ENCODE assay signal across 19 cellular contexts in the genomic region with DNA sequence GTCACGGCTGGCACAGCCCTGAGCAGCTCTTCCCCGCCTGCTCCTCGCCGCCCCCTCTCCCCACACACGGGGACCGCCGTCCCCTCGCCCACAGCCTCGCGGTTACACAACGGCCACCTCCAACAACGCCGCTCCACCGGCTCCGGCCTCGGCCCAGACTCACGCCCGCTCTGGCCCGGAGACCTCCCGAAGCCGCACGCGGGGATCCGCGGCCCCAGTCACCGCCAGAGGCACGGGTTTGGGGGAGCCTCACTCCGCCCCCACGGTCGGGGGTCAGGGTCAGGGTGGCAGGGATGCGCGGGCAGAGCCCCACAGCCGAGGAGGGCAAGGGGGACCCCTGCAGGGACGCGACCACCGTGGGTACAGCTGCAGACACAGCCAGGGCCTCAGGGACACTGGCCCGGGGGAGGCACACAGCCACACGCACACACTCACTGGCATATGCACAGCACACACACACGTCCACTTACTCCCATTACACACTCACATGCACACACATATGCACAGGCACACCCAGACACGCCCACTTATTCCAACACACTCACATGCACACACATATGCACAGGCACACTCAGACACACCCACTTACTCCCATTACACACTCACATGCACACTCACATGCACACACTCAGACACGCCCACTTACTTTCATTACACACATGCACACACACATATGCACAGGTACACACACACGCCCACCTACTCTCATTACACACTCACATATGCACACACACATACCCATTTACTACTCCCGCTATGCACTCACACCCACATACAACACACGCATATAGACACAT. TPM values are rescaled to one million over a fixed set of nuclear protein-coding genes. Genes with fewer than 3 reads are reported as not detected.
A peak's percentile ranks its signal among the peaks of the same experiment; 100 is the strongest.
DNase-seq lines count a peak whose midpoint lies in the region; ATAC-seq, FAIRE-seq and TF ChIP-seq lines count a peak whose summit lies in the region.
"Had no signal": no experiment of that assay in that cellular context is flagged by ENCODE, and none has a peak within 500 bp of the region (broad histone marks: within the 10 kb centered on the region; RNA-seq: fewer than 3 reads in every experiment).

No MANE protein-coding gene starts in this region.

- FAIRE-seq in bronchial epithelial cell (lab: Jason Lieb, UNC), result peak; percentile 47

- no peaks in the 10 kb centered on the region for H3K36me3 Mint-ChIP-seq in MCF 10A (ENCODE audit: insufficient read depth, unreplicated experiment)
- H3K36me3 Mint-ChIP-seq in CD4-positive, alpha-beta T cell (ENCODE audit: low read depth), result no peaks in the 10 kb centered on the region
- peaks cover 0 to 17% of the 10 kb centered on the region in 2 donors for H3K36me3 Mint-ChIP-seq in activated naive CD4-positive, alpha-beta T cell treated with anti-CD3 and anti-CD28 coated beads, Interleukin-2, amount 50 U/mL, for 72 hours

- H3K36me3 ChIP-seq in breast epithelium, result no peaks in the 10 kb centered on the region
- no peaks in the 10 kb centered on the region for H3K36me3 ChIP-seq in bronchial epithelial cell (ENCODE audit: control insufficient read depth, insufficient read depth, low read length)
- no peaks in the 10 kb centered on the region for H3K36me3 ChIP-seq in testis (ENCODE audit: low read depth, missing control alignments)
- no peaks in the 10 kb centered on the region for H3K36me3 ChIP-seq in tibial artery
- H3K36me3 ChIP-seq: heart right ventricle, thoracic aorta had no signal

- no peak overlapping the region for H3K27ac Mint-ChIP-seq in MCF 10A (ENCODE audit: low read depth, unreplicated experiment)
- no peak overlapping the region for H3K27ac Mint-ChIP-seq in CD4-positive, alpha-beta T cell
- no peak overlapping the region for H3K27ac Mint-ChIP-seq in activated naive CD4-positive, alpha-beta T cell treated with anti-CD3 and anti-CD28 coated beads, Interleukin-2, amount 50 U/mL, for 72 hours
- H3K27ac Mint-ChIP-seq: activated T-helper 2 cell treated with anti-CD3 and anti-CD28 coated beads, Interferon-gamma antibody, Interleukin-2, Interleukin-4, amounts not matched to agents 10 μg/mL and 5 μg/mL and 100 μg/mL, durations not matched to agents 14 hours and 24 hours and 36 hours; CD14-positive monocyte had no signal

- H3K4me3 Mint-ChIP-seq in MCF 10A (ENCODE audit: unreplicated experiment), result no peak overlapping the region
- no peak overlapping the region for H3K4me3 Mint-ChIP-seq in CD4-positive, alpha-beta T cell

- 29 to 40% methylated on average over 23 to 40 of the region's 44 CpGs for WGBS in testis, 2 donors

- H3K27ac ChIP-seq in breast epithelium (no peak overlapping the region), layer of hippocampus (ENCODE audit: low read depth, low read length) (peak overlapping the region; percentile 99), testis (peak overlapping the region; percentile 66 to 69), tibial artery (no peak overlapping the region)
- H3K27ac ChIP-seq in CD4-positive, alpha-beta T cell (ENCODE audit: low read depth, low read length), result no peak overlapping the region
- H3K27ac ChIP-seq: thoracic aorta had no signal

- H3K27me3 Mint-ChIP-seq in MCF 10A (ENCODE audit: insufficient read depth, unreplicated experiment), result peaks cover 31% of the 10 kb centered on the region
- peaks cover 57% of the 10 kb centered on the region for H3K27me3 Mint-ChIP-seq in CD4-positive, alpha-beta T cell

- peaks cover 6 to 47% of the 10 kb centered on the region in 2 donors for H3K27me3 ChIP-seq in breast epithelium
- H3K27me3 ChIP-seq in bronchial epithelial cell (ENCODE audit: control insufficient read depth, insufficient read depth, low read length), result peaks cover 16% of the 10 kb centered on the region
- peaks cover 5% of the 10 kb centered on the region for H3K27me3 ChIP-seq in layer of hippocampus (ENCODE audit: control insufficient read depth, insufficient read depth, low read length)
- H3K27me3 ChIP-seq in testis, result no peaks in the 10 kb centered on the region
- H3K27me3 ChIP-seq in tibial artery, result peaks cover 0 to 88% of the 10 kb centered on the region in 2 donors
- H3K27me3 ChIP-seq in CD4-positive, alpha-beta T cell (ENCODE audit: control insufficient read depth, insufficient read depth, low read length), result peaks cover 47% of the 10 kb centered on the region

- TF ChIP-seq POLR2A in breast epithelium (IDR thresholded peaks at IDR 0.05), result no peak
- no peak for TF ChIP-seq POLR2A in testis (IDR thresholded peaks at IDR 0.05)

- no peak for TF ChIP-seq CTCF in breast epithelium (IDR thresholded peaks at IDR 0.05)
- TF ChIP-seq CTCF in MCF 10A (IDR thresholded peaks at IDR 0.05; ENCODE audit: unreplicated experiment), result no peak
- TF ChIP-seq CTCF in bronchial epithelial cell (IDR thresholded peaks at IDR 0.05; ENCODE audit: insufficient read depth, low read length, severe bottlenecking), result no peak
- TF ChIP-seq CTCF in testis (IDR thresholded peaks at IDR 0.05), result no peak
- no peak for TF ChIP-seq CTCF in tibial artery (IDR thresholded peaks at IDR 0.05)
- TF ChIP-seq CTCF in CD4-positive, alpha-beta T cell (IDR thresholded peaks at IDR 0.05), result no peak

- H3K4me3 ChIP-seq in breast epithelium (peak overlapping the region in 2 of 3 donors; percentile 29 to 45), bronchial epithelial cell (ENCODE audit: low read depth, low read length) (no peak overlapping the region), testis (peak overlapping the region; percentile 49 to 70), tibial artery (no peak overlapping the region)
- H3K4me3 ChIP-seq: thoracic aorta had no signal

- H3K4me1 ChIP-seq in breast epithelium (no peaks in the 10 kb centered on the region), testis (peaks cover 25% of the 10 kb centered on the region), tibial artery (peaks cover 0 to 25% (median 6%) of the 10 kb centered on the region in 4 donors)

- POLR2A ChIA-PET in MCF 10A (lab: Yijun Ruan, JAX), result no interaction called here
- POLR2A ChIA-PET in CD4-positive, alpha-beta T cell (lab: Charles Lee), result no interaction called here

- H3K9me3 Mint-ChIP-seq in MCF 10A (ENCODE audit: unreplicated experiment), result peaks cover 23% of the 10 kb centered on the region
- H3K9me3 Mint-ChIP-seq in CD4-positive, alpha-beta T cell, result no peaks in the 10 kb centered on the region
- H3K9me3 Mint-ChIP-seq in activated naive CD4-positive, alpha-beta T cell treated with anti-CD3 and anti-CD28 coated beads, Interleukin-2, amount 50 U/mL, for 72 hours, result peaks cover 5 to 6% of the 10 kb centered on the region in 2 donors

- CTCF ChIA-PET in MCF 10A (lab: Yijun Ruan, JAX), result interaction anchor here (0.6 to 1.4 kb wide), 2 partner anchors 12 to 26 kb away, joined by 3 to 4 read pairs; no protein-coding TSS in a partner anchor
- CTCF ChIA-PET in CD4-positive, alpha-beta T cell (lab: Charles Lee), result no interaction called here

- no peaks in the 10 kb centered on the region for H3K4me1 Mint-ChIP-seq in MCF 10A (ENCODE audit: insufficient read depth, unreplicated experiment)
- H3K4me1 Mint-ChIP-seq in CD4-positive, alpha-beta T cell (ENCODE audit: low read depth), result peaks cover 20% of the 10 kb centered on the region

- no peaks in the 10 kb centered on the region for H3K9me3 ChIP-seq in breast epithelium
- H3K9me3 ChIP-seq in testis, result no peaks in the 10 kb centered on the region
- H3K9me3 ChIP-seq in tibial artery, result no peaks in the 10 kb centered on the region
- H3K9me3 ChIP-seq in CD4-positive, alpha-beta T cell (ENCODE audit: control insufficient read depth, low read length), result no peaks in the 10 kb centered on the region
- H3K9me3 ChIP-seq: heart right ventricle, thoracic aorta had no signal

- intact Hi-C loops in breast epithelium (cut with DNase I; ENCODE audit: low total_unique reads) (no loop called here), MCF 10A (cut with micrococcal nuclease) (no loop called here), testis (cut with DNase I; ENCODE audit: low total_unique reads) (no loop called here), tibial artery (cut with DNase I; ENCODE audit: low total_unique reads) (no loop called here)
- intact Hi-C loops in CD4-positive, alpha-beta T cell (cut with DNase I, micrococcal nuclease), result no loop called here

- no peak for ATAC-seq in CD4-positive, alpha-beta T cell (ENCODE audit: poor library complexity)
- ATAC-seq in activated naive CD4-positive, alpha-beta T cell treated with anti-CD3 and anti-CD28 coated beads, Interleukin-2, amount 50 U/mL, for 72 hours, result no peak
- ATAC-seq: heart right ventricle had no signal

- DNase-seq in breast epithelium (ENCODE audit: low spot score in 2 of 2) (no peak), MCF 10A (ENCODE audit: unreplicated experiment) (no peak), bronchial epithelial cell (ENCODE audit: low read depth) (no peak), testis (no peak), tibial artery (no peak)
- no peak for DNase-seq in CD4-positive, alpha-beta T cell
- DNase-seq in activated naive CD4-positive, alpha-beta T cell treated with anti-CD3 and anti-CD28 coated beads, Interleukin-2, amount 50 U/mL, for 72 hours (ENCODE audit: low spot score in 2 of 2), result no peak
- DNase-seq: dermis blood vessel endothelial cell, DMS79, GOT3, heart right ventricle, NCI-H2081, T-helper 1 cell had no signal

- BruUV-seq in MCF 10A (replicated peaks; lab: Mats Ljungman, UMichigan), result no TSS peak

RNA-seq across cellular contexts. Expression of a gene that starts 1.6 kb away (rescaled TPM):
- 1 to 10 TPM in 2 of 3 donors, under 1 TPM in 1; 0.48 to 4.6 (median 4.0) TPM for total RNA-seq in breast epithelium
- not detected in 2 replicates for total RNA-seq in MCF 10A (2022)
- total RNA-seq in bronchial epithelial cell, result 0.26 TPM in 1 of 2 replicates, not detected in the other
- 100 to 1,000 TPM; 226 to 248 TPM for total RNA-seq in testis
- polyA plus RNA-seq in testis (ENCODE audit: insufficient read depth, low read depth, low replicate concordance), result 126 TPM
- not detected for total RNA-seq in CD4-positive, alpha-beta T cell
- under 1 TPM in 1 of 2 donors, not detected in 1; 0.37 TPM for total RNA-seq in activated naive CD4-positive, alpha-beta T cell treated with anti-CD3 and anti-CD28 coated beads, Interleukin-2, amount 50 U/mL, for 72 hours
- total RNA-seq: A172, dermis blood vessel endothelial cell, fibroblast of lung, thoracic aorta had no signal
- polyA plus RNA-seq: CD14-positive monocyte, fibroblast of lung had no signal

RNA-seq across cellular contexts. Expression of a gene that starts 32.1 kb away (rescaled TPM):
- total RNA-seq in breast epithelium (100 to 1,000 TPM in 2 of 3 donors, 10 to 100 TPM in 1; 82.9 to 204 (median 148) TPM), MCF 10A (2022) (238 and 249 TPM in 2 replicates), bronchial epithelial cell (26.3 and 37.8 TPM in 2 replicates), testis (100 to 1,000 TPM; 313 to 507 TPM)
- 167 TPM for polyA plus RNA-seq in testis (ENCODE audit: insufficient read depth, low read depth, low replicate concordance)
- 100 to 1,000 TPM; 610 to 639 TPM for total RNA-seq in CD4-positive, alpha-beta T cell
- 100 to 1,000 TPM; 191 to 205 TPM for total RNA-seq in activated naive CD4-positive, alpha-beta T cell treated with anti-CD3 and anti-CD28 coated beads, Interleukin-2, amount 50 U/mL, for 72 hours

RNA-seq across cellular contexts. Expression of a gene that starts 46.7 kb away (rescaled TPM):
- total RNA-seq in breast epithelium, result 1 to 10 TPM; 4.5 to 8.2 (median 4.8) TPM
- 6.9 and 9.3 TPM in 2 replicates for total RNA-seq in MCF 10A (2022)
- total RNA-seq in bronchial epithelial cell, result 6.5 and 15.0 TPM in 2 replicates
- 1 to 10 TPM; 5.6 to 5.8 TPM for total RNA-seq in testis
- 1.9 TPM for polyA plus RNA-seq in testis (ENCODE audit: insufficient read depth, low read depth, low replicate concordance)
- 1 to 10 TPM; 2.8 to 2.9 TPM for total RNA-seq in CD4-positive, alpha-beta T cell
- 1 to 10 TPM; 2.5 to 5.8 TPM for total RNA-seq in activated naive CD4-positive, alpha-beta T cell treated with anti-CD3 and anti-CD28 coated beads, Interleukin-2, amount 50 U/mL, for 72 hours
- total RNA-seq: A172 had no signal

RNA-seq across cellular contexts. Expression of a gene that starts 52.2 kb away (rescaled TPM):
- total RNA-seq in breast epithelium (10 to 100 TPM; 11.8 to 44.5 (median 23.1) TPM), MCF 10A (2022) (not detected in 2 replicates), bronchial epithelial cell (not detected in 2 replicates), testis (1 to 10 TPM; 6.4 to 7.1 TPM)
- 13.4 TPM for polyA plus RNA-seq in testis (ENCODE audit: insufficient read depth, low read depth, low replicate concordance)
- 10 to 100 TPM; 12.3 to 14.4 TPM for total RNA-seq in CD4-positive, alpha-beta T cell
- 1 to 10 TPM; 2.9 to 9.9 TPM for total RNA-seq in activated naive CD4-positive, alpha-beta T cell treated with anti-CD3 and anti-CD28 coated beads, Interleukin-2, amount 50 U/mL, for 72 hours
- total RNA-seq: A172, dermis blood vessel endothelial cell, fibroblast of lung had no signal
- polyA plus RNA-seq: fibroblast of lung had no signal

RNA-seq across cellular contexts. Expression of a gene that starts 56.2 kb away (rescaled TPM):
- total RNA-seq in breast epithelium (10 to 100 TPM in 2 of 3 donors, 1 to 10 TPM in 1; 8.8 to 40.6 (median 17.4) TPM), MCF 10A (2022) (3.0 TPM in 2 replicates), bronchial epithelial cell (18.2 and 20.4 TPM in 2 replicates), testis (10 to 100 TPM; 10.2 to 11.9 TPM)
- polyA plus RNA-seq in testis (ENCODE audit: insufficient read depth, low read depth, low replicate concordance), result 7.8 TPM
- total RNA-seq in CD4-positive, alpha-beta T cell, result not detected
- not detected for total RNA-seq in activated naive CD4-positive, alpha-beta T cell treated with anti-CD3 and anti-CD28 coated beads, Interleukin-2, amount 50 U/mL, for 72 hours
- polyA plus RNA-seq: CD14-positive monocyte had no signal

Comparison
In these comparisons a context has a peak if more than half of its experiments do, and no peak if none do; other contexts are left out.
1. H3K27ac ChIP-seq: peak in layer of hippocampus (single experiment) and testis (2 of 2); none in breast epithelium (0 of 2), tibial artery (0 of 2) and CD4-positive, alpha-beta T cell (single experiment).
2. H3K4me3 ChIP-seq: peak in breast epithelium (2 of 3) and testis (2 of 2); none in bronchial epithelial cell (single experiment) and tibial artery (0 of 2).
3. RNA of a gene that starts 1.6 kb away (total RNA-seq): 226 to 248 TPM in testis; 0.48 to 4.6 TPM in breast epithelium, 0.37 TPM in activated naive CD4-positive, alpha-beta T cell treated with anti-CD3 and anti-CD28 coated beads, Interleukin-2, amount 50 U/mL, for 72 hours, not detected in CD4-positive, alpha-beta T cell, not detected in MCF 10A and 0.26 TPM in bronchial epithelial cell; every median in the first group is over 10 times any median in the second.